ENCODE assay signal across 13 cellular contexts in genomic region chr1:35188578-35189392, GRCh38. TPM values are rescaled to one million over a fixed set of nuclear protein-coding genes. Genes with fewer than 3 reads are reported as not detected.
DNase-seq lines count a peak whose midpoint lies in the region; ATAC-seq and TF ChIP-seq lines count a peak whose summit lies in the region.
"Had no signal": no experiment of that assay in that cellular context is flagged by ENCODE, and none has a peak within 500 bp of the region (broad histone marks: within the 10 kb centered on the region; RNA-seq: fewer than 3 reads in every experiment).

No MANE protein-coding gene starts in this region.

- CTCF ChIA-PET in activated B cell treated with CpG ODN at 0.5 μM for 24 hours (lab: Charles Lee): interaction anchor here (2.3 kb wide), 1 partner anchor 13 kb away, joined by 6 read pairs; no protein-coding TSS in a partner anchor

- H3K36me3 Mint-ChIP-seq in activated T-cell treated with anti-CD3 and anti-CD28 coated beads, Interleukin-2, amount 50 U/mL, for 4 hours (ENCODE audit: insufficient read depth): peaks cover 76% of the 10 kb centered on the region
- peaks cover 82% of the 10 kb centered on the region for H3K36me3 Mint-ChIP-seq in activated B cell treated with CpG ODN at 0.5 μM for 24 hours (ENCODE audit: low read depth)
- H3K36me3 Mint-ChIP-seq in stimulated activated effector memory CD8-positive, alpha-beta T cell treated with anti-CD3 and anti-CD28 coated beads, Interleukin-12 subunit alpha, Interleukin-12 subunit beta, amount 100 ng/mL, for 72 hours: peaks cover 97% of the 10 kb centered on the region

- intact Hi-C loops in activated B cell treated with CpG ODN at 0.5 μM for 24 hours (cut with micrococcal nuclease): no loop called here

- H3K27ac Mint-ChIP-seq in activated B cell treated with CpG ODN at 0.5 μM for 24 hours: peak overlapping the region; percentile 18
- peak overlapping the region; percentile 98 for H3K27ac Mint-ChIP-seq in stimulated activated effector memory CD8-positive, alpha-beta T cell treated with anti-CD3 and anti-CD28 coated beads, Interleukin-12 subunit alpha, Interleukin-12 subunit beta, amount 100 ng/mL, for 72 hours

- ATAC-seq in activated T-cell treated with anti-CD3 and anti-CD28 coated beads, Interleukin-2, amount 50 U/mL, for 4 hours: no peak
- ATAC-seq in activated B cell treated with CpG ODN at 0.5 μM for 24 hours (ENCODE audit: low read depth) (no peak), GM21723 (IDR thresholded peaks at IDR 0.05; ENCODE audit: unreplicated experiment) (no peak), GM21447 (IDR thresholded peaks at IDR 0.05; ENCODE audit: unreplicated experiment) (no peak)
- no peak for ATAC-seq in stimulated activated effector memory CD8-positive, alpha-beta T cell treated with anti-CD3 and anti-CD28 coated beads, Interleukin-12 subunit alpha, Interleukin-12 subunit beta, amount 100 ng/mL, for 72 hours

- H3K4me3 ChIP-seq in fibroblast of the aortic adventitia (ENCODE audit: low read depth, low read length): peak overlapping the region; percentile 41
- H3K4me3 ChIP-seq: testis had no signal

- DNase-seq in activated T-cell treated with anti-CD3 and anti-CD28 coated beads, Interleukin-2, amount 50 U/mL, for 4 hours: no peak
- no peak for DNase-seq in activated T-cell treated with anti-CD3 and anti-CD28 coated beads, Interleukin-2, amount 50 U/mL, for 1 hour
- DNase-seq in activated B cell treated with CpG ODN at 0.5 μM for 24 hours (no peak), fibroblast of the aortic adventitia (ENCODE audit: low read depth) (no peak), kidney glomerular epithelial cell (lab: John Stamatoyannopoulos, UW) (no peak)
- no peak for DNase-seq in stimulated activated effector memory CD8-positive, alpha-beta T cell treated with anti-CD3 and anti-CD28 coated beads, Interleukin-12 subunit alpha, Interleukin-12 subunit beta, amount 100 ng/mL, for 72 hours (ENCODE audit: low spot score in 2 of 2)
- DNase-seq: cortex of kidney; GDM1; stimulated activated CD4-positive, alpha-beta T cell treated with anti-CD3 and anti-CD28 coated beads, Interleukin-1b, Interleukin-23, amount 100 ng/mL, for 48 hours; T-helper 9 cell; testis had no signal

- H3K4me3 Mint-ChIP-seq in activated T-cell treated with anti-CD3 and anti-CD28 coated beads, Interleukin-2, amount 50 U/mL, for 4 hours: peak overlapping the region; percentile 99
- peak overlapping the region; percentile 11 for H3K4me3 Mint-ChIP-seq in activated B cell treated with CpG ODN at 0.5 μM for 24 hours
- H3K4me3 Mint-ChIP-seq in stimulated activated effector memory CD8-positive, alpha-beta T cell treated with anti-CD3 and anti-CD28 coated beads, Interleukin-12 subunit alpha, Interleukin-12 subunit beta, amount 100 ng/mL, for 72 hours: peak overlapping the region; percentile 85

- TF ChIP-seq CTCF in activated B cell treated with CpG ODN at 0.5 μM for 24 hours (IDR thresholded peaks at IDR 0.05): no peak
- TF ChIP-seq CTCF in fibroblast of the aortic adventitia (IDR thresholded peaks at IDR 0.05; ENCODE audit: insufficient read depth, low read length): no peak

- POLR2A ChIA-PET in activated B cell treated with CpG ODN at 0.5 μM for 24 hours (lab: Charles Lee): interaction anchor here (1.1 kb wide), 1 partner anchor 80 kb away, joined by 3 read pairs; the partner anchor contains the start of gene ZMYM4

- H3K4me1 Mint-ChIP-seq in activated T-cell treated with anti-CD3 and anti-CD28 coated beads, Interleukin-2, amount 50 U/mL, for 4 hours (ENCODE audit: low read depth): peaks cover 72% of the 10 kb centered on the region
- peaks cover 68% of the 10 kb centered on the region for H3K4me1 Mint-ChIP-seq in activated B cell treated with CpG ODN at 0.5 μM for 24 hours
- H3K4me1 Mint-ChIP-seq in stimulated activated effector memory CD8-positive, alpha-beta T cell treated with anti-CD3 and anti-CD28 coated beads, Interleukin-12 subunit alpha, Interleukin-12 subunit beta, amount 100 ng/mL, for 72 hours: peaks cover 76% of the 10 kb centered on the region

- H3K9me3 Mint-ChIP-seq in activated T-cell treated with anti-CD3 and anti-CD28 coated beads, Interleukin-2, amount 50 U/mL, for 4 hours: no peaks in the 10 kb centered on the region
- no peaks in the 10 kb centered on the region for H3K9me3 Mint-ChIP-seq in activated B cell treated with CpG ODN at 0.5 μM for 24 hours
- no peaks in the 10 kb centered on the region for H3K9me3 Mint-ChIP-seq in stimulated activated effector memory CD8-positive, alpha-beta T cell treated with anti-CD3 and anti-CD28 coated beads, Interleukin-12 subunit alpha, Interleukin-12 subunit beta, amount 100 ng/mL, for 72 hours

- no peaks in the 10 kb centered on the region for H3K27me3 Mint-ChIP-seq in activated T-cell treated with anti-CD3 and anti-CD28 coated beads, Interleukin-2, amount 50 U/mL, for 4 hours (ENCODE audit: low read depth)
- no peaks in the 10 kb centered on the region for H3K27me3 Mint-ChIP-seq in activated B cell treated with CpG ODN at 0.5 μM for 24 hours

RNA-seq across cellular contexts. Expression of gene SFPQ, which starts 4.2 kb away (rescaled TPM):
- 100 to 1,000 TPM; 462 to 466 (median 464) TPM for total RNA-seq in activated T-cell treated with anti-CD3 and anti-CD28 coated beads, Interleukin-2, amount 50 U/mL, for 4 hours
- 380 and 429 TPM in 2 replicates for total RNA-seq in activated B cell treated with CpG ODN at 0.5 μM for 24 hours
- 152 and 393 TPM in 2 replicates for total RNA-seq in fibroblast of the aortic adventitia (ENCODE audit: low replicate concordance)

Comparison
In these comparisons a context has a peak if more than half of its experiments do, and no peak if none do; other contexts are left out.
1. H3K4me3 Mint-ChIP-seq: peak in every context shown above with its lines; median percentile 99 in activated T-cell treated with anti-CD3 and anti-CD28 coated beads, Interleukin-2, amount 50 U/mL, for 4 hours; 85 in stimulated activated effector memory CD8-positive, alpha-beta T cell treated with anti-CD3 and anti-CD28 coated beads, Interleukin-12 subunit alpha, Interleukin-12 subunit beta, amount 100 ng/mL, for 72 hours; 11 in activated B cell treated with CpG ODN at 0.5 μM for 24 hours.